Comparison of ENCODE assay signal across 8 cellular contexts in genomic region chr6:12958052-12958706, GRCh38.
DNase-seq lines count a peak whose midpoint lies in the region; ATAC-seq and TF ChIP-seq lines count a peak whose summit lies in the region.

No MANE protein-coding gene starts in this region.

- peaks cover 17% of the 10 kb centered on the region for H3K4me1 Mint-ChIP-seq in nephron

- ATAC-seq in GM18867 (IDR thresholded peaks at IDR 0.05; ENCODE audit: unreplicated experiment) (no peak), HG03108 (IDR thresholded peaks at IDR 0.05; ENCODE audit: unreplicated experiment) (no peak)

- peaks cover 46% of the 10 kb centered on the region for H3K27me3 Mint-ChIP-seq in nephron (ENCODE audit: low read depth)

- TF ChIP-seq CTCF in epithelial cell of proximal tubule (conservative IDR thresholded peaks at IDR 0.05; ENCODE audit: low read depth, low read length) (no peak), nephron (IDR thresholded peaks at IDR 0.05; ENCODE audit: unreplicated experiment in 3 of 3) (no peak), GM20000 (IDR thresholded peaks at IDR 0.05; ENCODE audit: extremely low read depth, missing control alignments) (no peak)

- peak overlapping the region; percentile 75 to 82 (median 81) for H3K4me3 Mint-ChIP-seq in nephron

- no peaks in the 10 kb centered on the region for H3K9me3 Mint-ChIP-seq in nephron

- H3K27ac Mint-ChIP-seq in nephron, result peak overlapping the region in 2 of 3 experiments; percentile 37 to 82

- H3K36me3 Mint-ChIP-seq in nephron (ENCODE audit: low read depth), result no peaks in the 10 kb centered on the region

- DNase-seq in AG20443 (ENCODE audit: low spot score) (peak; percentile 41), NAMALWA (ENCODE audit: low spot score) (peak; percentile 2), epithelial cell of proximal tubule (ENCODE audit: low read depth) (no peak), GM20000 (ENCODE audit: low spot score) (no peak)
- no peak for DNase-seq in activated CD4-positive, CD25-positive, alpha-beta regulatory T cell (lab: John Stamatoyannopoulos, UW)

- peak overlapping the region; percentile 76 for H3K4me3 ChIP-seq in epithelial cell of proximal tubule (ENCODE audit: low read depth, low read length)

Comparison
In these comparisons a context has a peak if more than half of its experiments do, and no peak if none do; other contexts are left out.
1. DNase-seq: peak in AG20443 (single experiment) and NAMALWA (single experiment); none in epithelial cell of proximal tubule (single experiment), activated CD4-positive, CD25-positive, alpha-beta regulatory T cell (0 of 4) and GM20000 (single experiment).